In genomic region chr2:42854207-42854818, GRCh38 we compare ENCODE assay signal across 12 cellular contexts.
DNase-seq lines count a peak whose midpoint lies in the region; TF ChIP-seq lines count a peak whose summit lies in the region.
"Had no signal": no experiment of that assay in that cellular context is flagged by ENCODE, and none has a peak within 500 bp of the region (broad histone marks: within the 10 kb centered on the region; RNA-seq: fewer than 3 reads in every experiment).

No MANE protein-coding gene starts in this region.

- no peaks in the 10 kb centered on the region for H3K36me3 ChIP-seq in rectal smooth muscle tissue (ENCODE audit: control insufficient read depth, insufficient read depth, low read length)

- H3K27ac ChIP-seq in rectal smooth muscle tissue (ENCODE audit: low read depth, low read length), result peak overlapping the region; percentile 62
- H3K27ac ChIP-seq: KMS-11 had no signal

- no peaks in the 10 kb centered on the region for H3K27me3 ChIP-seq in rectal smooth muscle tissue (ENCODE audit: control insufficient read depth, insufficient read depth, low read length)

- DNase-seq in AG10803 (ENCODE audit: low read depth) (peak; percentile 56), brain pericyte (ENCODE audit: low read depth, low spot score) (peak; percentile 66), hepatic stellate cell (ENCODE audit: low spot score) (peak; percentile 32), foreskin melanocyte (no peak), NCI-H2227 (lab: John Stamatoyannopoulos, UW; ENCODE audit: unreplicated experiment) (no peak), occipital lobe (lab: John Stamatoyannopoulos, UW) (no peak), NCI-H2171 (lab: John Stamatoyannopoulos, UW) (no peak)
- DNase-seq: activated CD8-positive, alpha-beta memory T cell treated with anti-CD3 and anti-CD28 coated beads, Interleukin-2, amount 50 U/mL, for 48 hours; NCI-H526 treated with DMSO at 0.1 percent for 48 hours; stimulated activated CD4-positive, alpha-beta T cell treated with anti-CD3 and anti-CD28 coated beads, Interleukin-2, amount 100 ng/mL, for 24 hours had no signal

- no peaks in the 10 kb centered on the region for H3K4me1 ChIP-seq in rectal smooth muscle tissue (ENCODE audit: control insufficient read depth, insufficient read depth, low read length)

- no peak overlapping the region for H3K9ac ChIP-seq in rectal smooth muscle tissue (ENCODE audit: low read length)
- H3K9ac ChIP-seq: KMS-11 had no signal

- H3K4me3 ChIP-seq in AG10803 (ENCODE audit: low read length) (no peak overlapping the region), rectal smooth muscle tissue (ENCODE audit: low read length) (no peak overlapping the region)

- no peak for TF ChIP-seq CTCF in AG10803 (conservative IDR thresholded peaks at IDR 0.05; ENCODE audit: low read length)

Comparison
In these comparisons a context has a peak if more than half of its experiments do, and no peak if none do; other contexts are left out.
1. DNase-seq: peak in AG10803 (single experiment), brain pericyte (single experiment) and hepatic stellate cell (single experiment); none in foreskin melanocyte (single experiment), NCI-H2227 (single experiment), occipital lobe (single experiment) and NCI-H2171 (single experiment).